ENCODE assay signal across 1 cellular context in the genomic region with DNA sequence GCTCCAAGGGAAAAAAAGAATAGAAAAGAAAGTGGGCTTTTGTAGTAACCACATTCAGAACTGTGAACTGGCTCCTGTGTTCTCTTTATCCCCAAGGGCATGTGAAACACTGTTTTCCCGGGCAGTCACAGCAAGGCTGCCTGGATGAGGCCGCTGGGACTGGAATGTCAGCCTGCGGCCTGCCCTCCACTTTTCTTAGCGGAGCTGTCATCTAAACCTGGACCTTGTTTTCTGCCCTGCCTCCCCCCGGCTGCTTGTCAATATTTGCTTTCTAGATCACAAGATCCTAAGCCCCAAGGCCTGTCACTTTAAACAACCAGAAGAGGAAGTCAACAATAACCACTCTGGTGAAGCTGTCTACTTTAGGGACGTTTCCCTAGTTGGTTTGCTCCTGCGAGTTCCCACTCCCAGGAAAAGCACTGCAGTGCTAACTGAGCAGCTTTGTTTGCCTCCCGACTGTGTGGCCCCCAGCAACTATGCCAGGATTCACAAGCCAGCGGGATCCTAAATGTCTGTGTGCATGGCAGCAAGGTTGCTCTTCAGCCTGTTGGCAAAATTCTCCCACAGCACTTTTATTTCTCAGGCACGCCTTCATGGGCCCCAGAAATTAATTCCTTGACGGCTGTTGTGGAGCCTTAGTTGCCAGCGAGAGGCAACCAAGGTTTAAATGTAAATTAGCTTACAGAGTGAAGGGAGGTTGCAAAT.
TF ChIP-seq lines count a peak whose summit lies in the region.

No MANE protein-coding gene starts in this region.

TF ChIP-seq in SK-N-SH, 30 proteins besides CTCF, POLR2A, EP300 and RAD21:
- TF ChIP-seq, protein P1, sequence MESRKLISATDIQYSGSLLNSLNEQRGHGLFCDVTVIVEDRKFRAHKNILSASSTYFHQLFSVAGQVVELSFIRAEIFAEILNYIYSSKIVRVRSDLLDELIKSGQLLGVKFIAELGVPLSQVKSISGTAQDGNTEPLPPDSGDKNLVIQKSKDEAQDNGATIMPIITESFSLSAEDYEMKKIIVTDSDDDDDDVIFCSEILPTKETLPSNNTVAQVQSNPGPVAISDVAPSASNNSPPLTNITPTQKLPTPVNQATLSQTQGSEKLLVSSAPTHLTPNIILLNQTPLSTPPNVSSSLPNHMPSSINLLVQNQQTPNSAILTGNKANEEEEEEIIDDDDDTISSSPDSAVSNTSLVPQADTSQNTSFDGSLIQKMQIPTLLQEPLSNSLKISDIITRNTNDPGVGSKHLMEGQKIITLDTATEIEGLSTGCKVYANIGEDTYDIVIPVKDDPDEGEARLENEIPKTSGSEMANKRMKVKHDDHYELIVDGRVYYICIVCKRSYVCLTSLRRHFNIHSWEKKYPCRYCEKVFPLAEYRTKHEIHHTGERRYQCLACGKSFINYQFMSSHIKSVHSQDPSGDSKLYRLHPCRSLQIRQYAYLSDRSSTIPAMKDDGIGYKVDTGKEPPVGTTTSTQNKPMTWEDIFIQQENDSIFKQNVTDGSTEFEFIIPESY (IDR thresholded peaks at IDR 0.05; ENCODE audit: borderline replicate concordance, low read depth), result no peak
- no peak for TF ChIP-seq EZH2phosphoT487 (IDR thresholded peaks at IDR 0.05; ENCODE audit: borderline replicate concordance, low read depth)
- no peak for TF ChIP-seq JUND (IDR thresholded peaks at IDR 0.05)
- TF ChIP-seq, protein P2, sequence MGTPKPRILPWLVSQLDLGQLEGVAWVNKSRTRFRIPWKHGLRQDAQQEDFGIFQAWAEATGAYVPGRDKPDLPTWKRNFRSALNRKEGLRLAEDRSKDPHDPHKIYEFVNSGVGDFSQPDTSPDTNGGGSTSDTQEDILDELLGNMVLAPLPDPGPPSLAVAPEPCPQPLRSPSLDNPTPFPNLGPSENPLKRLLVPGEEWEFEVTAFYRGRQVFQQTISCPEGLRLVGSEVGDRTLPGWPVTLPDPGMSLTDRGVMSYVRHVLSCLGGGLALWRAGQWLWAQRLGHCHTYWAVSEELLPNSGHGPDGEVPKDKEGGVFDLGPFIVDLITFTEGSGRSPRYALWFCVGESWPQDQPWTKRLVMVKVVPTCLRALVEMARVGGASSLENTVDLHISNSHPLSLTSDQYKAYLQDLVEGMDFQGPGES (IDR thresholded peaks at IDR 0.05; ENCODE audit: low read depth, low read length), result no peak
- no peak for TF ChIP-seq TCF12 (IDR thresholded peaks at IDR 0.05)
- TF ChIP-seq RXRA (IDR thresholded peaks at IDR 0.05; ENCODE audit: borderline replicate concordance, low read depth), result no peak
